ENCODE assay signal across 1 cellular context in genomic region chr11:66559141-66559861, GRCh38.
TF ChIP-seq lines count a peak whose summit lies in the region.

No MANE protein-coding gene starts in this region.

TF ChIP-seq in K562, 482 proteins besides CTCF, POLR2A, EP300 and RAD21 (continued from another document and continues in another):
- TF ChIP-seq ATF4 (CRISPR knock-in tag; IDR thresholded peaks at IDR 0.05) (no peak), ZNF133 (CRISPR knock-in tag; IDR thresholded peaks at IDR 0.05) (no peak), SRSF9 (IDR thresholded peaks at IDR 0.05; ENCODE audit: borderline replicate concordance, low read depth, low read length) (no peak), NCOA1 (IDR thresholded peaks at IDR 0.05; ENCODE audit: low read depth) (no peak), SIX5 (IDR thresholded peaks at IDR 0.05; ENCODE audit: borderline replicate concordance in 1 of 2, insufficient read depth in 1 of 2, low read depth in 1 of 2, low read length in 2 of 2) (no peak), ZNF212 (CRISPR knock-in tag; IDR thresholded peaks at IDR 0.05) (no peak), FOXJ2 (tag; IDR thresholded peaks at IDR 0.05) (no peak), ZNF644 (tag; IDR thresholded peaks at IDR 0.05; ENCODE audit: low read depth) (no peak), PHF21A (IDR thresholded peaks at IDR 0.05; ENCODE audit: borderline replicate concordance, low read depth) (no peak), ZNF561 (CRISPR knock-in tag; conservative IDR thresholded peaks at IDR 0.05) (no peak), CREBBP (IDR thresholded peaks at IDR 0.05; ENCODE audit: low read depth, low read length) (no peak), NUFIP1 (IDR thresholded peaks at IDR 0.05; ENCODE audit: partially characterized antibody) (no peak), PBX2 (CRISPR knock-in tag; IDR thresholded peaks at IDR 0.05; ENCODE audit: low read depth) (no peak), PBX2 (tag; conservative IDR thresholded peaks at IDR 0.05; ENCODE audit: low read depth) (no peak), TCF3 (CRISPR knock-in tag; IDR thresholded peaks at IDR 0.05) (no peak), BCOR (IDR thresholded peaks at IDR 0.05) (no peak), LEF1 (IDR thresholded peaks at IDR 0.05) (no peak), WHSC1 (IDR thresholded peaks at IDR 0.05; ENCODE audit: low read length) (no peak), KAT8 (IDR thresholded peaks at IDR 0.05; ENCODE audit: low read depth) (no peak), ZNF79 (CRISPR knock-in tag; IDR thresholded peaks at IDR 0.05; ENCODE audit: low read depth) (no peak), CTBP1 (IDR thresholded peaks at IDR 0.05; ENCODE audit: borderline replicate concordance) (no peak), REST (CRISPR knock-in tag; IDR thresholded peaks at IDR 0.05; ENCODE audit: low read depth) (no peak), ZNF639 (CRISPR knock-in tag; conservative IDR thresholded peaks at IDR 0.05 in 1 of 2, IDR thresholded peaks at IDR 0.05 in 1 of 2) (no peak), GMEB1 (CRISPR knock-in tag; IDR thresholded peaks at IDR 0.05) (no peak), MLLT1 (IDR thresholded peaks at IDR 0.05) (no peak), MCM3 (IDR thresholded peaks at IDR 0.05) (no peak), MTA1 (IDR thresholded peaks at IDR 0.05; ENCODE audit: borderline replicate concordance) (no peak), SREBF2 (CRISPR knock-in tag; IDR thresholded peaks at IDR 0.05) (no peak), ZFP91 (CRISPR knock-in tag; IDR thresholded peaks at IDR 0.05) (no peak), PHTF2 (CRISPR knock-in tag; IDR thresholded peaks at IDR 0.05) (no peak), BRCA1 (IDR thresholded peaks at IDR 0.05) (no peak), BRCA1 (CRISPR knock-in tag; IDR thresholded peaks at IDR 0.05) (0 out of 2 replicates have a peak, but pooled peaks have one; percentile 55), GTF2F1 (IDR thresholded peaks at IDR 0.05; ENCODE audit: low read depth, low read length) (no peak), ZKSCAN8 (CRISPR knock-in tag; IDR thresholded peaks at IDR 0.05) (no peak), ZNF280A (IDR thresholded peaks at IDR 0.05; ENCODE audit: low read depth, partially characterized antibody) (no peak), JUN (IDR thresholded peaks at IDR 0.05; ENCODE audit: borderline replicate concordance, low read depth, low read length) (no peak), JUN (CRISPR knock-in tag; IDR thresholded peaks at IDR 0.05; ENCODE audit: borderline replicate concordance) (no peak), ZNF407 (IDR thresholded peaks at IDR 0.05; ENCODE audit: low read depth) (no peak)
